17 cellular contexts compared by ENCODE assay signal in genomic region chr2:105540642-105541041, GRCh38.
DNase-seq lines count a peak whose midpoint lies in the region; ATAC-seq and TF ChIP-seq lines count a peak whose summit lies in the region.
"Had no signal": no experiment of that assay in that cellular context is flagged by ENCODE, and none has a peak within 500 bp of the region (broad histone marks: within the 10 kb centered on the region; RNA-seq: fewer than 3 reads in every experiment).

No MANE protein-coding gene starts in this region.

- intact Hi-C loops in left cardiac atrium (cut with DNase I) = no loop called here

- no peaks in the 10 kb centered on the region for H3K36me3 ChIP-seq in right atrium auricular region
- H3K36me3 ChIP-seq: BLaER1 had no signal

- no peak for TF ChIP-seq CTCF in right atrium auricular region (IDR thresholded peaks at IDR 0.05)

- H3K27me3 ChIP-seq in right atrium auricular region = no peaks in the 10 kb centered on the region
- H3K27me3 ChIP-seq: BLaER1 had no signal

- no peaks in the 10 kb centered on the region for H3K4me1 ChIP-seq in right atrium auricular region
- H3K4me1 ChIP-seq: BLaER1 had no signal

- no peaks in the 10 kb centered on the region for H3K9me3 ChIP-seq in right atrium auricular region
- H3K9me3 ChIP-seq: BLaER1 had no signal

- peak; percentile 23 for DNase-seq in right atrium auricular region (ENCODE audit: low spot score)
- no peak for DNase-seq in left cardiac atrium
- DNase-seq in dermis blood vessel endothelial cell = peak; percentile 29
- peak; percentile 3 for DNase-seq in left lobe of liver (ENCODE audit: low spot score)
- DNase-seq in NCI-H2196 (lab: John Stamatoyannopoulos, UW; ENCODE audit: unreplicated experiment) = no peak
- no peak for DNase-seq in COLO668 (lab: John Stamatoyannopoulos, UW; ENCODE audit: unreplicated experiment)
- DNase-seq: AML-193; CD4-positive, alpha-beta T cell; COR-L47; DND-41; HCEC 1CT; HFFc6 had no signal

- no peak overlapping the region for H3K4me3 ChIP-seq in right atrium auricular region
- H3K4me3 ChIP-seq: BLaER1 had no signal

- no peak overlapping the region for H3K27ac ChIP-seq in right atrium auricular region
- H3K27ac ChIP-seq: 22Rv1, BLaER1 had no signal

- no peak for ATAC-seq in left cardiac atrium
- no peak for ATAC-seq in left lobe of liver
- no peak for ATAC-seq in GM18868 (IDR thresholded peaks at IDR 0.05; ENCODE audit: unreplicated experiment)
- no peak for ATAC-seq in HG03571 (IDR thresholded peaks at IDR 0.05; ENCODE audit: unreplicated experiment)
- ATAC-seq: HepG2 had no signal

Comparison
In these comparisons a context has a peak if more than half of its experiments do, and no peak if none do; other contexts are left out.
1. DNase-seq: peak in right atrium auricular region (single experiment), dermis blood vessel endothelial cell (single experiment) and left lobe of liver (single experiment); none in left cardiac atrium (single experiment), NCI-H2196 (single experiment) and COLO668 (single experiment).